Comparison of ENCODE assay signal across 1 cellular context in the genomic region with DNA sequence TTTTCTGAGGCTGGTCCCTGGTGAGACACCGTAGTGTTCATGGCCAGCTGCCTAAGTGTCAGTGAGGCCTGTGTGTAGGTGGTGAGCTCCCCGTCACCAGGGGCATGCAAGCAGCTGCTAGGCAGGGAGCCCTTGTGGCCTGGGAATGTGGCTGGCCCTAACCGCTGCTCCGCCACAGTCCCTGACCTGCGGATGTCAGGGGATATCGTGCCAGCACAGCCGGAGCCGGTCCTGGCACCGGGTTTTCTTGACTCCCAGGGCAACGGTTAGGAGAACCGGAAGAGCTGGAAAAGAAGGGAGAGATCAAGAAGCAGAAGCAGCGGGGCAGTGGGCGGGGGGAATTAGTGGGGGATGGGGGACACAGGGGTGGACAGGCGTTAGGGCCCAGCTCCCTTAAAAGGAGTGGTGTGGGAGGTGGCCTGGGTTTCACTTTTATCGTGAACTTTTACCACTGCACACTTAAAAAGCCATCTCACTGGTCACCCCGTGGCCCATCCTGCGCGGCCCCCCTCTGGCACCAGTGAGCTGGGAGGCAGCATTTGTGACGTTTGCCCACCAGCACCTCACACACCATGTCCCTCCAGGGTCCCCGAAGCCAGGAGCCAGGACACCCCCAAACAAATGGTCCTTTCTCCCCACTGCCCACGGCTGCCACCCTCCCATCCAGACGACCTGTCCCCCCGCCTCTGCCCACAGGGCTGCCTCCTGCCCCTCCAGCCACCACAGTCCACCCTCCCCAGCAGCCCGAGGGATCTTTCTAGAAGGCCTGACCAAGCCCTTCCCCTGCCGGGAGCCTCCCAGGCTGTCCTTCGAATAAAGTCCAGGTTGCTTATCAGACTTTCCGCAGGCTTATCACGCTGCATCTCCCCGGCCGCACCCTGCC.
TF ChIP-seq lines count a peak whose summit lies in the region.

No MANE protein-coding gene starts in this region.

TF ChIP-seq in HepG2, 621 proteins besides CTCF, POLR2A, EP300 and RAD21 (continued from another document and continues in another):
- TF ChIP-seq KDM2A (CRISPR knock-in tag; IDR thresholded peaks at IDR 0.05; ENCODE audit: borderline replicate concordance, low read depth): no peak
- peak; percentile 25 for TF ChIP-seq YY1 (IDR thresholded peaks at IDR 0.05; ENCODE audit: insufficient read depth, insufficient replicate concordance, low read depth, low read length)
- no peak for TF ChIP-seq ZNF251 (CRISPR knock-in tag; IDR thresholded peaks at IDR 0.05)
- 0 out of 2 replicates have a peak, but pooled peaks have one; percentile 63 for TF ChIP-seq ZNF556 (CRISPR knock-in tag; IDR thresholded peaks at IDR 0.05; ENCODE audit: borderline replicate concordance)
- no peak for TF ChIP-seq ZNF235 (CRISPR knock-in tag; IDR thresholded peaks at IDR 0.05; ENCODE audit: borderline replicate concordance)
- TF ChIP-seq SSRP1 (CRISPR knock-in tag; IDR thresholded peaks at IDR 0.05): no peak
- TF ChIP-seq KDM3A (CRISPR knock-in tag; IDR thresholded peaks at IDR 0.05; ENCODE audit: low read depth): 0 out of 2 replicates have a peak, but pooled peaks have one; percentile 18
- TF ChIP-seq ZNF776 (CRISPR knock-in tag; IDR thresholded peaks at IDR 0.05): no peak; the same call in 1 of the 2 replicates
- TF ChIP-seq THAP11 (CRISPR knock-in tag; IDR thresholded peaks at IDR 0.05): 0 out of 2 replicates have a peak, but pooled peaks have one; percentile 4
- TF ChIP-seq MYNN (CRISPR knock-in tag; IDR thresholded peaks at IDR 0.05; ENCODE audit: low read depth): no peak
- no peak for TF ChIP-seq NONO (IDR thresholded peaks at IDR 0.05)
- TF ChIP-seq NONO (CRISPR knock-in tag; conservative IDR thresholded peaks at IDR 0.05): no peak
- TF ChIP-seq, protein P1, sequence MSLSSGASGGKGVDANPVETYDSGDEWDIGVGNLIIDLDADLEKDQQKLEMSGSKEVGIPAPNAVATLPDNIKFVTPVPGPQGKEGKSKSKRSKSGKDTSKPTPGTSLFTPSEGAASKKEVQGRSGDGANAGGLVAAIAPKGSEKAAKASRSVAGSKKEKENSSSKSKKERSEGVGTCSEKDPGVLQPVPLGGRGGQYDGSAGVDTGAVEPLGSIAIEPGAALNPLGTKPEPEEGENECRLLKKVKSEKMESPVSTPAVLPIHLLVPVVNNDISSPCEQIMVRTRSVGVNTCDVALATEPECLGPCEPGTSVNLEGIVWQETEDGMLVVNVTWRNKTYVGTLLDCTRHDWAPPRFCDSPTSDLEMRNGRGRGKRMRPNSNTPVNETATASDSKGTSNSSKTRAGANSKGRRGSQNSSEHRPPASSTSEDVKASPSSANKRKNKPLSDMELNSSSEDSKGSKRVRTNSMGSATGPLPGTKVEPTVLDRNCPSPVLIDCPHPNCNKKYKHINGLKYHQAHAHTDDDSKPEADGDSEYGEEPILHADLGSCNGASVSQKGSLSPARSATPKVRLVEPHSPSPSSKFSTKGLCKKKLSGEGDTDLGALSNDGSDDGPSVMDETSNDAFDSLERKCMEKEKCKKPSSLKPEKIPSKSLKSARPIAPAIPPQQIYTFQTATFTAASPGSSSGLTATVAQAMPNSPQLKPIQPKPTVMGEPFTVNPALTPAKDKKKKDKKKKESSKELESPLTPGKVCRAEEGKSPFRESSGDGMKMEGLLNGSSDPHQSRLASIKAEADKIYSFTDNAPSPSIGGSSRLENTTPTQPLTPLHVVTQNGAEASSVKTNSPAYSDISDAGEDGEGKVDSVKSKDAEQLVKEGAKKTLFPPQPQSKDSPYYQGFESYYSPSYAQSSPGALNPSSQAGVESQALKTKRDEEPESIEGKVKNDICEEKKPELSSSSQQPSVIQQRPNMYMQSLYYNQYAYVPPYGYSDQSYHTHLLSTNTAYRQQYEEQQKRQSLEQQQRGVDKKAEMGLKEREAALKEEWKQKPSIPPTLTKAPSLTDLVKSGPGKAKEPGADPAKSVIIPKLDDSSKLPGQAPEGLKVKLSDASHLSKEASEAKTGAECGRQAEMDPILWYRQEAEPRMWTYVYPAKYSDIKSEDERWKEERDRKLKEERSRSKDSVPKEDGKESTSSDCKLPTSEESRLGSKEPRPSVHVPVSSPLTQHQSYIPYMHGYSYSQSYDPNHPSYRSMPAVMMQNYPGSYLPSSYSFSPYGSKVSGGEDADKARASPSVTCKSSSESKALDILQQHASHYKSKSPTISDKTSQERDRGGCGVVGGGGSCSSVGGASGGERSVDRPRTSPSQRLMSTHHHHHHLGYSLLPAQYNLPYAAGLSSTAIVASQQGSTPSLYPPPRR (CRISPR knock-in tag; IDR thresholded peaks at IDR 0.05; ENCODE audit: borderline replicate concordance): peak; percentile 62; the same call in 1 of the 2 replicates
- TF ChIP-seq ZNF598 (CRISPR knock-in tag; IDR thresholded peaks at IDR 0.05; ENCODE audit: borderline replicate concordance): no peak
- TF ChIP-seq MBD4 (IDR thresholded peaks at IDR 0.05; ENCODE audit: borderline replicate concordance, low read length): no peak
- TF ChIP-seq, protein P2, sequence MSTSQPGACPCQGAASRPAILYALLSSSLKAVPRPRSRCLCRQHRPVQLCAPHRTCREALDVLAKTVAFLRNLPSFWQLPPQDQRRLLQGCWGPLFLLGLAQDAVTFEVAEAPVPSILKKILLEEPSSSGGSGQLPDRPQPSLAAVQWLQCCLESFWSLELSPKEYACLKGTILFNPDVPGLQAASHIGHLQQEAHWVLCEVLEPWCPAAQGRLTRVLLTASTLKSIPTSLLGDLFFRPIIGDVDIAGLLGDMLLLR (CRISPR knock-in tag; IDR thresholded peaks at IDR 0.05): no peak
- TF ChIP-seq SRSF4 (IDR thresholded peaks at IDR 0.05; ENCODE audit: low read depth, low read length, poor library complexity, severe bottlenecking): no peak
- TF ChIP-seq ZNF446 (CRISPR knock-in tag; IDR thresholded peaks at IDR 0.05): no peak
- TF ChIP-seq, protein P3, sequence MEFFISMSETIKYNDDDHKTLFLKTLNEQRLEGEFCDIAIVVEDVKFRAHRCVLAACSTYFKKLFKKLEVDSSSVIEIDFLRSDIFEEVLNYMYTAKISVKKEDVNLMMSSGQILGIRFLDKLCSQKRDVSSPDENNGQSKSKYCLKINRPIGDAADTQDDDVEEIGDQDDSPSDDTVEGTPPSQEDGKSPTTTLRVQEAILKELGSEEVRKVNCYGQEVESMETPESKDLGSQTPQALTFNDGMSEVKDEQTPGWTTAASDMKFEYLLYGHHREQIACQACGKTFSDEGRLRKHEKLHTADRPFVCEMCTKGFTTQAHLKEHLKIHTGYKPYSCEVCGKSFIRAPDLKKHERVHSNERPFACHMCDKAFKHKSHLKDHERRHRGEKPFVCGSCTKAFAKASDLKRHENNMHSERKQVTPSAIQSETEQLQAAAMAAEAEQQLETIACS (CRISPR knock-in tag; IDR thresholded peaks at IDR 0.05): no peak
- 0 out of 2 replicates have a peak, but pooled peaks have one; percentile 18 for TF ChIP-seq RXRA (CRISPR knock-in tag; IDR thresholded peaks at IDR 0.05)
- TF ChIP-seq ZNF562 (CRISPR knock-in tag; IDR thresholded peaks at IDR 0.05; ENCODE audit: borderline replicate concordance): no peak
- peak; percentile 72 for TF ChIP-seq SAP130 (CRISPR knock-in tag; IDR thresholded peaks at IDR 0.05; ENCODE audit: low read depth)
- no peak for TF ChIP-seq ZNF512 (CRISPR knock-in tag; IDR thresholded peaks at IDR 0.05)
- peak; percentile 19; the same call in 1 of the 2 replicates for TF ChIP-seq TAF1 (CRISPR knock-in tag; IDR thresholded peaks at IDR 0.05)
- TF ChIP-seq, protein P4, sequence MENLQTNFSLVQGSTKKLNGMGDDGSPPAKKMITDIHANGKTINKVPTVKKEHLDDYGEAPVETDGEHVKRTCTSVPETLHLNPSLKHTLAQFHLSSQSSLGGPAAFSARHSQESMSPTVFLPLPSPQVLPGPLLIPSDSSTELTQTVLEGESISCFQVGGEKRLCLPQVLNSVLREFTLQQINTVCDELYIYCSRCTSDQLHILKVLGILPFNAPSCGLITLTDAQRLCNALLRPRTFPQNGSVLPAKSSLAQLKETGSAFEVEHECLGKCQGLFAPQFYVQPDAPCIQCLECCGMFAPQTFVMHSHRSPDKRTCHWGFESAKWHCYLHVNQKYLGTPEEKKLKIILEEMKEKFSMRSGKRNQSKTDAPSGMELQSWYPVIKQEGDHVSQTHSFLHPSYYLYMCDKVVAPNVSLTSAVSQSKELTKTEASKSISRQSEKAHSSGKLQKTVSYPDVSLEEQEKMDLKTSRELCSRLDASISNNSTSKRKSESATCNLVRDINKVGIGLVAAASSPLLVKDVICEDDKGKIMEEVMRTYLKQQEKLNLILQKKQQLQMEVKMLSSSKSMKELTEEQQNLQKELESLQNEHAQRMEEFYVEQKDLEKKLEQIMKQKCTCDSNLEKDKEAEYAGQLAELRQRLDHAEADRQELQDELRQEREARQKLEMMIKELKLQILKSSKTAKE (CRISPR knock-in tag; IDR thresholded peaks at IDR 0.05; ENCODE audit: borderline replicate concordance): no peak
- TF ChIP-seq ZNF331 (CRISPR knock-in tag; IDR thresholded peaks at IDR 0.05): no peak
- TF ChIP-seq YEATS4 (CRISPR knock-in tag; IDR thresholded peaks at IDR 0.05; ENCODE audit: borderline replicate concordance): peak; percentile 22; the same call in 1 of the 2 replicates
- TF ChIP-seq TBX2 (CRISPR knock-in tag; IDR thresholded peaks at IDR 0.05; ENCODE audit: borderline replicate concordance): peak; percentile 58
- TF ChIP-seq, protein P5, sequence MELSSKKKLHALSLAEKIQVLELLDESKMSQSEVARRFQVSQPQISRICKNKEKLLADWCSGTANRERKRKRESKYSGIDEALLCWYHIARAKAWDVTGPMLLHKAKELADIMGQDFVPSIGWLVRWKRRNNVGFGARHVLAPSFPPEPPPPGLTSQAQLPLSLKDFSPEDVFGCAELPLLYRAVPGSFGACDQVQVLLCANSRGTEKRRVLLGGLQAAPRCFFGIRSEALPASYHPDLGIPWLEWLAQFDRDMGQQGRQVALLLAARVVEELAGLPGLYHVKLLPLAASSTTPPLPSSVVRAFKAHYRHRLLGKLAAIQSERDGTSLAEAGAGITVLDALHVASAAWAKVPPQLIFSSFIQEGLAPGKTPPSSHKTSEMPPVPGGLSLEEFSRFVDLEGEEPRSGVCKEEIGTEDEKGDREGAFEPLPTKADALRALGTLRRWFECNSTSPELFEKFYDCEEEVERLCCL (CRISPR knock-in tag; IDR thresholded peaks at IDR 0.05; ENCODE audit: borderline replicate concordance): no peak
- peak; percentile 41; the same call in 1 of the 2 replicates for TF ChIP-seq PHF8 (CRISPR knock-in tag; IDR thresholded peaks at IDR 0.05)
- no peak for TF ChIP-seq ZBED4 (CRISPR knock-in tag; IDR thresholded peaks at IDR 0.05; ENCODE audit: borderline replicate concordance)
- TF ChIP-seq NR2F6 (IDR thresholded peaks at IDR 0.05): no peak; the same call in 1 of the 2 replicates
- peak; percentile 69; the same call in 1 of the 2 replicates for TF ChIP-seq NR2F6 (CRISPR knock-in tag; IDR thresholded peaks at IDR 0.05)
- TF ChIP-seq, protein P6, sequence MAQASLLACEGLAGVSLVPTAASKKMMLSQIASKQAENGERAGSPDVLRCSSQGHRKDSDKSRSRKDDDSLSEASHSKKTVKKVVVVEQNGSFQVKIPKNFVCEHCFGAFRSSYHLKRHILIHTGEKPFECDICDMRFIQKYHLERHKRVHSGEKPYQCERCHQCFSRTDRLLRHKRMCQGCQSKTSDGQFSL (CRISPR knock-in tag; IDR thresholded peaks at IDR 0.05): 0 out of 2 replicates have a peak, but pooled peaks have one; percentile 55
- TF ChIP-seq GABPB1 (CRISPR knock-in tag; IDR thresholded peaks at IDR 0.05): peak; percentile 76
- TF ChIP-seq TOPORS (CRISPR knock-in tag; IDR thresholded peaks at IDR 0.05): no peak
- no peak for TF ChIP-seq ZNF432 (CRISPR knock-in tag; IDR thresholded peaks at IDR 0.05; ENCODE audit: borderline replicate concordance)
- TF ChIP-seq ZNF12 (CRISPR knock-in tag; IDR thresholded peaks at IDR 0.05): peak; percentile 40; the same call in 1 of the 2 replicates
- no peak for TF ChIP-seq ZNF800 (CRISPR knock-in tag; IDR thresholded peaks at IDR 0.05)
